In genomic region chr11:68844376-68844775, GRCh38 we compare ENCODE assay signal across 8 cellular contexts. TPM values are rescaled to one million over a fixed set of nuclear protein-coding genes. Genes with fewer than 3 reads are reported as not detected.
DNase-seq lines count a peak whose midpoint lies in the region; ATAC-seq, FAIRE-seq and TF ChIP-seq lines count a peak whose summit lies in the region.

No MANE protein-coding gene starts in this region.

- peaks cover 5% of the 10 kb centered on the region for H3K27me3 Mint-ChIP-seq in activated CD4-positive, alpha-beta T cell treated with anti-CD3 and anti-CD28 coated beads, Interleukin-2, amount 10 ng/mL, durations not matched to agents 7 days and 5 days
- H3K27me3 Mint-ChIP-seq in activated CD4-positive, alpha-beta memory T cell treated with anti-CD3 and anti-CD28 coated beads for 36 hours: peaks cover 2% of the 10 kb centered on the region
- H3K27me3 Mint-ChIP-seq in stimulated activated naive B cell treated with anti-CD40 and anti-IgM and Interleukin-4, amounts not matched to agents 10 μg/mL and 1 μg/mL and 100 μg/mL, for 72 hours: no peaks in the 10 kb centered on the region

- peak overlapping the region; percentile 57 to 78 for H3K27ac ChIP-seq in kidney (ENCODE audit: low read depth in 2 of 2, low read length in 2 of 2)
- no peak overlapping the region for H3K27ac ChIP-seq in tibial nerve

- peak overlapping the region in 1 of 2 donors; percentile 55 for H3K9ac ChIP-seq in kidney (ENCODE audit: low read length in 2 of 2)

- H3K36me3 ChIP-seq in kidney (ENCODE audit: control insufficient read depth in 1 of 2, insufficient read depth in 2 of 2, low read length in 2 of 2): no peaks in the 10 kb centered on the region
- H3K36me3 ChIP-seq in tibial nerve: no peaks in the 10 kb centered on the region

- CTCF ChIA-PET in activated CD4-positive, alpha-beta T cell treated with anti-CD3 and anti-CD28 coated beads, Interleukin-2, amount 10 ng/mL, durations not matched to agents 7 days and 5 days (lab: Charles Lee): interaction anchor here (1.0 to 1.6 kb wide), 4 partner anchors 8 to 204 kb away, joined by 3 to 6 read pairs (median 3); partner anchors contain the start of gene TPCN2
- CTCF ChIA-PET in activated CD4-positive, alpha-beta memory T cell treated with anti-CD3 and anti-CD28 coated beads for 36 hours (lab: Charles Lee): interaction anchor here (0.7 to 3.6 kb wide), 17 partner anchors 9 to 260 kb away, joined by 3 to 29 read pairs (median 4); no protein-coding TSS in a partner anchor

- no peak for DNase-seq in activated CD4-positive, alpha-beta T cell treated with anti-CD3 and anti-CD28 coated beads, Interleukin-2, amount 10 ng/mL, durations not matched to agents 7 days and 5 days
- DNase-seq in activated CD4-positive, alpha-beta T cell treated with anti-CD3 and anti-CD28 coated beads for 4 hours: no peak
- DNase-seq in activated CD4-positive, alpha-beta memory T cell treated with anti-CD3 and anti-CD28 coated beads for 36 hours: no peak
- no peak for DNase-seq in kidney
- DNase-seq in stimulated activated naive B cell treated with anti-CD40 and anti-IgM and Interleukin-4, amounts not matched to agents 10 μg/mL and 1 μg/mL and 100 μg/mL, for 72 hours: no peak
- no peak for DNase-seq in NCI-H2081 treated with DMSO at 0.1 percent for 48 hours (lab: John Stamatoyannopoulos, UW)
- no peak for DNase-seq in iPS-NIHi11 (ENCODE audit: low spot score)
- no peak for DNase-seq in tibial nerve (ENCODE audit: low spot score in 2 of 2)

- H3K27ac Mint-ChIP-seq in activated CD4-positive, alpha-beta T cell treated with anti-CD3 and anti-CD28 coated beads, Interleukin-2, amount 10 ng/mL, durations not matched to agents 7 days and 5 days: peak overlapping the region; percentile 72
- no peak overlapping the region for H3K27ac Mint-ChIP-seq in activated CD4-positive, alpha-beta memory T cell treated with anti-CD3 and anti-CD28 coated beads for 36 hours
- no peak overlapping the region for H3K27ac Mint-ChIP-seq in stimulated activated naive B cell treated with anti-CD40 and anti-IgM and Interleukin-4, amounts not matched to agents 10 μg/mL and 1 μg/mL and 100 μg/mL, for 72 hours

- no peak for TF ChIP-seq POLR2A in tibial nerve (IDR thresholded peaks at IDR 0.05)

- H3K4me3 ChIP-seq in kidney (ENCODE audit: low read length in 2 of 2): peak overlapping the region in 1 of 2 donors; percentile 66
- peak overlapping the region in 1 of 4 donors; percentile 76 for H3K4me3 ChIP-seq in tibial nerve

- H3K36me3 Mint-ChIP-seq in activated CD4-positive, alpha-beta T cell treated with anti-CD3 and anti-CD28 coated beads, Interleukin-2, amount 10 ng/mL, durations not matched to agents 7 days and 5 days (ENCODE audit: low read depth): no peaks in the 10 kb centered on the region
- H3K36me3 Mint-ChIP-seq in activated CD4-positive, alpha-beta memory T cell treated with anti-CD3 and anti-CD28 coated beads for 36 hours: no peaks in the 10 kb centered on the region
- no peaks in the 10 kb centered on the region for H3K36me3 Mint-ChIP-seq in stimulated activated naive B cell treated with anti-CD40 and anti-IgM and Interleukin-4, amounts not matched to agents 10 μg/mL and 1 μg/mL and 100 μg/mL, for 72 hours

- H3K9me3 ChIP-seq in kidney (ENCODE audit: control insufficient read depth in 1 of 2, low read length in 2 of 2) (no peaks in the 10 kb centered on the region), tibial nerve (no peaks in the 10 kb centered on the region)

- peaks cover 36% of the 10 kb centered on the region for H3K4me1 Mint-ChIP-seq in activated CD4-positive, alpha-beta T cell treated with anti-CD3 and anti-CD28 coated beads, Interleukin-2, amount 10 ng/mL, durations not matched to agents 7 days and 5 days
- H3K4me1 Mint-ChIP-seq in activated CD4-positive, alpha-beta memory T cell treated with anti-CD3 and anti-CD28 coated beads for 36 hours (ENCODE audit: low read depth): peaks cover 23% of the 10 kb centered on the region
- H3K4me1 Mint-ChIP-seq in stimulated activated naive B cell treated with anti-CD40 and anti-IgM and Interleukin-4, amounts not matched to agents 10 μg/mL and 1 μg/mL and 100 μg/mL, for 72 hours: peaks cover 19 to 34% of the 10 kb centered on the region in 2 donors

- FAIRE-seq in kidney (lab: Jason Lieb, UNC): no peak

- H3K4me1 ChIP-seq in kidney (ENCODE audit: control insufficient read depth in 1 of 2, insufficient read depth in 1 of 2, low read depth in 1 of 2, low read length in 2 of 2) (peaks cover 14 to 20% of the 10 kb centered on the region in 2 donors), tibial nerve (peaks cover 0 to 49% (median 19%) of the 10 kb centered on the region in 4 donors)

- no peaks in the 10 kb centered on the region for H3K27me3 ChIP-seq in tibial nerve

- H3K4me3 Mint-ChIP-seq in activated CD4-positive, alpha-beta T cell treated with anti-CD3 and anti-CD28 coated beads, Interleukin-2, amount 10 ng/mL, durations not matched to agents 7 days and 5 days: peak overlapping the region; percentile 87
- peak overlapping the region; percentile 87 for H3K4me3 Mint-ChIP-seq in activated CD4-positive, alpha-beta memory T cell treated with anti-CD3 and anti-CD28 coated beads for 36 hours
- peak overlapping the region; percentile 94 to 97 for H3K4me3 Mint-ChIP-seq in stimulated activated naive B cell treated with anti-CD40 and anti-IgM and Interleukin-4, amounts not matched to agents 10 μg/mL and 1 μg/mL and 100 μg/mL, for 72 hours

- 82 to 86% methylated on average over 3 of the region's 3 CpGs for WGBS in tibial nerve, 2 donors

- no peak for TF ChIP-seq EP300 in tibial nerve (IDR thresholded peaks at IDR 0.05)

- ATAC-seq in stimulated activated naive B cell treated with anti-CD40 and anti-IgM and Interleukin-4, amounts not matched to agents 10 μg/mL and 1 μg/mL and 100 μg/mL, for 72 hours (replicated peaks): no peak

- intact Hi-C loops in activated CD4-positive, alpha-beta memory T cell treated with anti-CD3 and anti-CD28 coated beads for 36 hours (cut with micrococcal nuclease): loop anchor here (5.0 to 10.0 kb wide), 4 partner anchors 203 to 1360 kb away; partner anchors contain the start of genes FADD, PPP6R3 and TPCN2
- intact Hi-C loops in kidney (cut with DNase I): no loop called here

- POLR2A ChIA-PET in activated CD4-positive, alpha-beta T cell treated with anti-CD3 and anti-CD28 coated beads, Interleukin-2, amount 10 ng/mL, durations not matched to agents 7 days and 5 days (lab: Charles Lee): interaction anchor here (0.6 to 0.7 kb wide), 2 partner anchors 27 to 384 kb away, joined by 3 to 4 read pairs; partner anchors contain the start of gene PPP6R3
- POLR2A ChIA-PET in activated CD4-positive, alpha-beta memory T cell treated with anti-CD3 and anti-CD28 coated beads for 36 hours (lab: Charles Lee): no interaction called here

- no peak for TF ChIP-seq CTCF in kidney (IDR thresholded peaks at IDR 0.05; ENCODE audit: borderline replicate concordance, extremely low read depth, insufficient read depth)
- TF ChIP-seq CTCF in tibial nerve (IDR thresholded peaks at IDR 0.05): no peak

- no peaks in the 10 kb centered on the region for H3K9me3 Mint-ChIP-seq in activated CD4-positive, alpha-beta T cell treated with anti-CD3 and anti-CD28 coated beads, Interleukin-2, amount 10 ng/mL, durations not matched to agents 7 days and 5 days
- no peaks in the 10 kb centered on the region for H3K9me3 Mint-ChIP-seq in activated CD4-positive, alpha-beta memory T cell treated with anti-CD3 and anti-CD28 coated beads for 36 hours
- H3K9me3 Mint-ChIP-seq in stimulated activated naive B cell treated with anti-CD40 and anti-IgM and Interleukin-4, amounts not matched to agents 10 μg/mL and 1 μg/mL and 100 μg/mL, for 72 hours: no peaks in the 10 kb centered on the region

RNA-seq across cellular contexts. Expression of gene CPT1A, which starts 2.7 kb away (rescaled TPM):
- total RNA-seq in activated CD4-positive, alpha-beta T cell treated with anti-CD3 and anti-CD28 coated beads, Interleukin-2, amount 10 ng/mL, durations not matched to agents 7 days and 5 days: 10 to 100 TPM; 66.3 to 69.9 TPM
- 10 to 100 TPM; 28.8 to 32.9 TPM for total RNA-seq in activated CD4-positive, alpha-beta memory T cell treated with anti-CD3 and anti-CD28 coated beads for 36 hours
- 61.5 TPM for total RNA-seq in kidney
- 51.3 TPM for polyA plus RNA-seq in kidney (ENCODE audit: insufficient read depth, low read depth, low replicate concordance)
- 10 to 100 TPM; 32.9 to 84.9 (median 49.2) TPM for total RNA-seq in tibial nerve

RNA-seq across cellular contexts. Expression of gene MRPL21, which starts 59.3 kb away (rescaled TPM):
- total RNA-seq in activated CD4-positive, alpha-beta T cell treated with anti-CD3 and anti-CD28 coated beads, Interleukin-2, amount 10 ng/mL, durations not matched to agents 7 days and 5 days: 10 to 100 TPM; 56.8 to 61.8 TPM
- 10 to 100 TPM; 80.7 to 86.0 TPM for total RNA-seq in activated CD4-positive, alpha-beta memory T cell treated with anti-CD3 and anti-CD28 coated beads for 36 hours
- 45.0 TPM for total RNA-seq in kidney
- 147 TPM for polyA plus RNA-seq in kidney (ENCODE audit: insufficient read depth, low read depth, low replicate concordance)
- 10 to 100 TPM; 35.9 to 78.0 (median 49.8) TPM for total RNA-seq in tibial nerve

RNA-seq across cellular contexts. Expression of gene IGHMBP2, which starts 59.3 kb away (rescaled TPM):
- 10 to 100 TPM; 23.9 to 28.3 TPM for total RNA-seq in activated CD4-positive, alpha-beta T cell treated with anti-CD3 and anti-CD28 coated beads, Interleukin-2, amount 10 ng/mL, durations not matched to agents 7 days and 5 days
- 10 to 100 TPM; 24.4 to 24.8 TPM for total RNA-seq in activated CD4-positive, alpha-beta memory T cell treated with anti-CD3 and anti-CD28 coated beads for 36 hours
- total RNA-seq in kidney (19.6 TPM), tibial nerve (10 to 100 TPM; 12.9 to 29.4 (median 22.3) TPM)
- 8.8 TPM for polyA plus RNA-seq in kidney (ENCODE audit: insufficient read depth, low read depth, low replicate concordance)

Comparison
In these comparisons a context has a peak if more than half of its experiments do, and no peak if none do; other contexts are left out.
1. H3K27ac ChIP-seq: peak in kidney (2 of 2); none in tibial nerve (0 of 4).
2. Peak in every context shown above with its lines, with median percentiles within 50 percentile points of each other: H3K4me3 Mint-ChIP-seq.